ENCODE assay signal across 8 cellular contexts in the genomic region with DNA sequence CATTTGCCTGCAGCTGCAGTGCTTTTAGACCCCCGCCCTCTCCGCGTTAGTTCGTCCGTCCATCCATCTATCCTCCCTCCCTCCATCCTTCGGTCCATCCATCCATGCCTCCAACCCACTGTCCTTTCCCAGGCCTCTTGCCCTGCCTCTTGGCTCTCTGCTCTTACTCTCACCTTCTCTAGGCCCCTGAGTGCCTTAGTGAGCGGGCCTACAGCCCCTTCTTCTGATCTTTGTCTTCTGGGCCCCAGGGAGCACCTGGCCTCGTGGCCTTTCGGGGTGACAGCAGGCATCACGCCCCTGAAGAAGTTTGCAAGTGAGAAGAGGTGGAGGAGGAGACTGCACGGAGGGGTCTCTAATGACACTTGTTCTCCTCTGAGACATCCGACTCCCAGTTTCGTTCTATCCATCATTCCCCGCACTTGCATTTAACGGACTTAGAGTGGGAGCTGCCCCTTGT. TPM values are rescaled to one million over a fixed set of nuclear protein-coding genes. Genes with fewer than 3 reads are reported as not detected.
DNase-seq lines count a peak whose midpoint lies in the region; ATAC-seq, FAIRE-seq and TF ChIP-seq lines count a peak whose summit lies in the region.

No MANE protein-coding gene starts in this region.

- no peak for TF ChIP-seq POLR2A in thyroid gland (IDR thresholded peaks at IDR 0.05)

- H3K4me1 Mint-ChIP-seq in activated CD8-positive, alpha-beta memory T cell treated with anti-CD3 and anti-CD28 coated beads, Interleukin-2, amount 10 ng/mL, durations not matched to agents 7 days and 5 days, result peaks cover 33% of the 10 kb centered on the region
- H3K4me1 Mint-ChIP-seq in activated naive CD8-positive, alpha-beta T cell treated with anti-CD3 and anti-CD28 coated beads, Interleukin-2, amount 10 ng/mL, durations not matched to agents 7 days and 5 days, result peaks cover 25% of the 10 kb centered on the region

- H3K9me3 ChIP-seq in kidney (ENCODE audit: control insufficient read depth in 1 of 2, low read length in 2 of 2) (no peaks in the 10 kb centered on the region), thyroid gland (no peaks in the 10 kb centered on the region)

- CTCF ChIA-PET in activated CD8-positive, alpha-beta memory T cell treated with anti-CD3 and anti-CD28 coated beads, Interleukin-2, amount 10 ng/mL, durations not matched to agents 7 days and 5 days (lab: Charles Lee), result interaction anchor here (0.5 to 43.7 kb wide), 8 partner anchors 9 to 550 kb away, joined by 3 to 1550 read pairs (median 6); partner anchors contain the start of genes AMIGO1, CYB561D1, GPR61 and PSMA5
- CTCF ChIA-PET in HEK293T (lab: Yijun Ruan, JAX), result interaction anchor here (1.0 to 2.9 kb wide), 2 partner anchors 9 to 24 kb away, joined by 3 to 12 read pairs; partner anchors contain the start of genes AMIGO1 and CYB561D1

- no peaks in the 10 kb centered on the region for H3K27me3 ChIP-seq in thyroid gland

- H3K4me1 ChIP-seq in kidney (ENCODE audit: control insufficient read depth in 1 of 2, insufficient read depth in 1 of 2, low read depth in 1 of 2, low read length in 2 of 2) (peaks cover 12 to 14% of the 10 kb centered on the region in 2 donors), thyroid gland (peaks cover 12 to 16% of the 10 kb centered on the region in 2 donors)

- peak overlapping the region; percentile 79 to 86 for H3K4me3 ChIP-seq in kidney (ENCODE audit: low read length in 2 of 2)
- H3K4me3 ChIP-seq in thyroid gland (replicated peaks in 1 of 3), result peak overlapping the region; percentile 17 to 59 (median 38)

- intact Hi-C loops in kidney (cut with DNase I), result no loop called here
- intact Hi-C loops in thyroid gland (cut with DNase I), result loop anchor here (10.0 kb wide), 1 partner anchor 230 kb away; no protein-coding TSS in a partner anchor

- H3K36me3 ChIP-seq in kidney (ENCODE audit: control insufficient read depth in 1 of 2, insufficient read depth in 2 of 2, low read length in 2 of 2), result peaks cover 4 to 5% of the 10 kb centered on the region in 2 donors
- peaks cover 0 to 9% of the 10 kb centered on the region in 2 donors for H3K36me3 ChIP-seq in thyroid gland

- H3K27ac Mint-ChIP-seq in activated CD8-positive, alpha-beta memory T cell treated with anti-CD3 and anti-CD28 coated beads, Interleukin-2, amount 10 ng/mL, durations not matched to agents 7 days and 5 days, result peak overlapping the region; percentile 89
- H3K27ac Mint-ChIP-seq in activated naive CD8-positive, alpha-beta T cell treated with anti-CD3 and anti-CD28 coated beads, Interleukin-2, amount 10 ng/mL, durations not matched to agents 7 days and 5 days, result peak overlapping the region; percentile 93

- 25 to 29% methylated on average over 15 of the region's 15 CpGs for WGBS in thyroid gland, 2 donors

- no peaks in the 10 kb centered on the region for H3K9me3 Mint-ChIP-seq in activated CD8-positive, alpha-beta memory T cell treated with anti-CD3 and anti-CD28 coated beads, Interleukin-2, amount 10 ng/mL, durations not matched to agents 7 days and 5 days (ENCODE audit: low read depth)
- no peaks in the 10 kb centered on the region for H3K9me3 Mint-ChIP-seq in activated naive CD8-positive, alpha-beta T cell treated with anti-CD3 and anti-CD28 coated beads, Interleukin-2, amount 10 ng/mL, durations not matched to agents 7 days and 5 days

- peak overlapping the region; percentile 93 for H3K4me3 Mint-ChIP-seq in activated CD8-positive, alpha-beta memory T cell treated with anti-CD3 and anti-CD28 coated beads, Interleukin-2, amount 10 ng/mL, durations not matched to agents 7 days and 5 days
- peak overlapping the region; percentile 96 for H3K4me3 Mint-ChIP-seq in activated naive CD8-positive, alpha-beta T cell treated with anti-CD3 and anti-CD28 coated beads, Interleukin-2, amount 10 ng/mL, durations not matched to agents 7 days and 5 days

- no peak for ATAC-seq in activated CD8-positive, alpha-beta memory T cell treated with anti-CD3 and anti-CD28 coated beads, Interleukin-2, amount 10 ng/mL, durations not matched to agents 7 days and 5 days
- no peak for ATAC-seq in activated naive CD8-positive, alpha-beta T cell treated with anti-CD3 and anti-CD28 coated beads, Interleukin-2, amount 10 ng/mL, durations not matched to agents 7 days and 5 days (ENCODE audit: low read depth)

- H3K27ac ChIP-seq in kidney (ENCODE audit: low read depth in 2 of 2, low read length in 2 of 2) (no peak overlapping the region), thyroid gland (peak overlapping the region in 1 of 3 donors; percentile 99)

- peaks cover 9% of the 10 kb centered on the region for H3K27me3 Mint-ChIP-seq in activated CD8-positive, alpha-beta memory T cell treated with anti-CD3 and anti-CD28 coated beads, Interleukin-2, amount 10 ng/mL, durations not matched to agents 7 days and 5 days
- H3K27me3 Mint-ChIP-seq in activated naive CD8-positive, alpha-beta T cell treated with anti-CD3 and anti-CD28 coated beads, Interleukin-2, amount 10 ng/mL, durations not matched to agents 7 days and 5 days, result peaks cover 12% of the 10 kb centered on the region

- H3K9ac ChIP-seq in kidney (ENCODE audit: low read length in 2 of 2), result peak overlapping the region; percentile 33 to 53

- POLR2A ChIA-PET in activated naive CD8-positive, alpha-beta T cell treated with anti-CD3 and anti-CD28 coated beads, Interleukin-2, amount 10 ng/mL, durations not matched to agents 7 days and 5 days (lab: Charles Lee), result interaction anchor here (0.5 to 3.0 kb wide), 14 partner anchors 9 to 854 kb away, joined by 3 to 37 read pairs (median 6); partner anchors contain the start of genes AMIGO1, CYB561D1, GNAI3 and GPR61
- POLR2A ChIA-PET in HEK293T (lab: Yijun Ruan, JAX), result interaction anchor here (1.2 to 3.0 kb wide), 7 partner anchors 9 to 59 kb away, joined by 5 to 14 read pairs (median 9); partner anchors contain the start of genes AMIGO1, CYB561D1 and PSMA5

- no peak for DNase-seq in activated CD8-positive, alpha-beta memory T cell treated with anti-CD3 and anti-CD28 coated beads, Interleukin-2, amount 10 ng/mL, durations not matched to agents 7 days and 5 days
- no peak for DNase-seq in activated CD8-positive, alpha-beta memory T cell treated with anti-CD3 and anti-CD28 coated beads, Interleukin-2, amount 50 U/mL, for 4 hours
- DNase-seq in activated naive CD8-positive, alpha-beta T cell treated with anti-CD3 and anti-CD28 coated beads, Interleukin-2, amount 10 ng/mL, durations not matched to agents 7 days and 5 days, result peak; percentile 45
- DNase-seq in kidney (no peak), thyroid gland (no peak), NCI-H526 treated with DMSO at 0.1 percent for 48 hours (lab: John Stamatoyannopoulos, UW) (no peak), SHP77 treated with DMSO at 0.1 percent for 48 hours (lab: John Stamatoyannopoulos, UW) (no peak), HEK293T (ENCODE audit: extremely low spot score) (no peak)

- H3K36me3 Mint-ChIP-seq in activated CD8-positive, alpha-beta memory T cell treated with anti-CD3 and anti-CD28 coated beads, Interleukin-2, amount 10 ng/mL, durations not matched to agents 7 days and 5 days, result no peaks in the 10 kb centered on the region
- peaks cover 7% of the 10 kb centered on the region for H3K36me3 Mint-ChIP-seq in activated naive CD8-positive, alpha-beta T cell treated with anti-CD3 and anti-CD28 coated beads, Interleukin-2, amount 10 ng/mL, durations not matched to agents 7 days and 5 days

- TF ChIP-seq CTCF in kidney (IDR thresholded peaks at IDR 0.05; ENCODE audit: borderline replicate concordance, extremely low read depth, insufficient read depth), result no peak
- no peak for TF ChIP-seq CTCF in thyroid gland (IDR thresholded peaks at IDR 0.05)

- no peak for FAIRE-seq in kidney (lab: Jason Lieb, UNC)

TF ChIP-seq in HEK293T, 16 proteins besides CTCF, POLR2A, EP300 and RAD21 (continues in another document):
- TF ChIP-seq TARDBP (IDR thresholded peaks at IDR 0.05), result no peak
- no peak for TF ChIP-seq CTBP1 (IDR thresholded peaks at IDR 0.05; ENCODE audit: borderline replicate concordance)

RNA-seq across cellular contexts. Expression of gene ATXN7L2, which starts 0.8 kb away (rescaled TPM):
- 10 to 100 TPM; 10.4 to 11.1 TPM for total RNA-seq in activated CD8-positive, alpha-beta memory T cell treated with anti-CD3 and anti-CD28 coated beads, Interleukin-2, amount 10 ng/mL, durations not matched to agents 7 days and 5 days
- total RNA-seq in activated naive CD8-positive, alpha-beta T cell treated with anti-CD3 and anti-CD28 coated beads, Interleukin-2, amount 10 ng/mL, durations not matched to agents 7 days and 5 days, result 10 to 100 TPM; 10.4 to 12.4 TPM
- total RNA-seq in kidney, result 7.3 TPM
- 5.7 TPM for polyA plus RNA-seq in kidney (ENCODE audit: insufficient read depth, low read depth, low replicate concordance)
- 10 to 100 TPM in 1 of 4 donors, 1 to 10 TPM in 3; 5.8 to 11.7 (median 8.4) TPM for total RNA-seq in thyroid gland

RNA-seq across cellular contexts. Expression of gene CYB561D1, which starts 9.3 kb away (rescaled TPM):
- total RNA-seq in activated CD8-positive, alpha-beta memory T cell treated with anti-CD3 and anti-CD28 coated beads, Interleukin-2, amount 10 ng/mL, durations not matched to agents 7 days and 5 days, result 10 to 100 TPM; 11.0 to 15.0 TPM
- total RNA-seq in activated naive CD8-positive, alpha-beta T cell treated with anti-CD3 and anti-CD28 coated beads, Interleukin-2, amount 10 ng/mL, durations not matched to agents 7 days and 5 days, result 10 to 100 TPM; 24.3 to 25.1 TPM
- total RNA-seq in kidney (18.0 TPM), thyroid gland (10 to 100 TPM in 3 of 4 donors, 1 to 10 TPM in 1; 8.1 to 16.0 (median 12.2) TPM)
- polyA plus RNA-seq in kidney (ENCODE audit: insufficient read depth, low read depth, low replicate concordance), result 5.2 TPM

RNA-seq across cellular contexts. Expression of gene SYPL2, which starts 18.2 kb away (rescaled TPM):
- not detected for total RNA-seq in activated CD8-positive, alpha-beta memory T cell treated with anti-CD3 and anti-CD28 coated beads, Interleukin-2, amount 10 ng/mL, durations not matched to agents 7 days and 5 days
- total RNA-seq in activated naive CD8-positive, alpha-beta T cell treated with anti-CD3 and anti-CD28 coated beads, Interleukin-2, amount 10 ng/mL, durations not matched to agents 7 days and 5 days, result not detected
- total RNA-seq in kidney (6.7 TPM), thyroid gland (10 to 100 TPM in 1 of 4 donors, 1 to 10 TPM in 3; 7.9 to 12.4 (median 9.1) TPM)
- polyA plus RNA-seq in kidney (ENCODE audit: insufficient read depth, low read depth, low replicate concordance), result 9.8 TPM

RNA-seq across cellular contexts. Expression of gene AMIGO1, which starts 25.0 kb away (rescaled TPM):
- total RNA-seq in activated CD8-positive, alpha-beta memory T cell treated with anti-CD3 and anti-CD28 coated beads, Interleukin-2, amount 10 ng/mL, durations not matched to agents 7 days and 5 days, result under 1 TPM; 0.20 to 0.26 TPM
- total RNA-seq in activated naive CD8-positive, alpha-beta T cell treated with anti-CD3 and anti-CD28 coated beads, Interleukin-2, amount 10 ng/mL, durations not matched to agents 7 days and 5 days, result 1 to 10 TPM; 8.2 to 9.4 TPM
- total RNA-seq in kidney (8.5 TPM), thyroid gland (10 to 100 TPM; 13.5 to 14.0 (median 13.8) TPM)
- polyA plus RNA-seq in kidney (ENCODE audit: insufficient read depth, low read depth, low replicate concordance), result 5.1 TPM

RNA-seq across cellular contexts. Expression of gene GPR61, which starts 55.1 kb away (rescaled TPM):
- total RNA-seq in activated CD8-positive, alpha-beta memory T cell treated with anti-CD3 and anti-CD28 coated beads, Interleukin-2, amount 10 ng/mL, durations not matched to agents 7 days and 5 days, result under 1 TPM in 1 of 2 experiments, not detected in 1; 0.16 TPM
- under 1 TPM in 1 of 2 experiments, not detected in 1; 0.39 TPM for total RNA-seq in activated naive CD8-positive, alpha-beta T cell treated with anti-CD3 and anti-CD28 coated beads, Interleukin-2, amount 10 ng/mL, durations not matched to agents 7 days and 5 days
- total RNA-seq in kidney (not detected), thyroid gland (1 to 10 TPM in 2 of 4 donors, under 1 TPM in 2; 0.11 to 3.8 (median 1.1) TPM)
- polyA plus RNA-seq in kidney (ENCODE audit: insufficient read depth, low read depth, low replicate concordance), result not detected
